ENCODE assay signal across 8 cellular contexts in the genomic region with DNA sequence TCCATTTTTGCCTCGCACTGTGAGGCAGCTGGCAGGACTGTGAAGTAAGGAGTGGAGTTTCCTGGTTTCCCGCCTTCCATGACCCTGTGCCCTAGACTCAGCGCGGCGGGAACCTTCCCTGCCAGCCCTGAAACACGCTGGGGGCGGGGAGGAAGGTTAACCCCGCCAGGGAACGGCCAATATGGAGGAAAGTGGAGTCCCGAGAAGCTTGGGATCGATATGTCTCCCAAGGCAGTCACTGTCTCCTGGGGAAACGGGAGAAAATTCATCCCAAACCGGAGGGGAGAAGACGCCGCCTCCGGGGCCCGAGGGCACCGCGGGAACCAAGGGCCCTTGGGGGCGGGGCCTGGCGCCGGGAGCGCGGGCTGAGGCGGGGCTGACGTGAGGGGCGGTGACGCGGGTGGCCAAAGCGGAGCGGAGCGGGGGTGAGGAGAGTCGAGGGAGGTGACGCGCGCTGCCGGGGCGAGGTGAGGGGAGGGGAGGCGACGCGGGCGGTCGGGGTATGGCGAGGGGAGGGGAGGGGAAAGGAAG. TPM values are rescaled to one million over a fixed set of nuclear protein-coding genes. Genes with fewer than 3 reads are reported as not detected.
DNase-seq lines count a peak whose midpoint lies in the region; ATAC-seq lines count a peak whose summit lies in the region.

A gene with protein sequence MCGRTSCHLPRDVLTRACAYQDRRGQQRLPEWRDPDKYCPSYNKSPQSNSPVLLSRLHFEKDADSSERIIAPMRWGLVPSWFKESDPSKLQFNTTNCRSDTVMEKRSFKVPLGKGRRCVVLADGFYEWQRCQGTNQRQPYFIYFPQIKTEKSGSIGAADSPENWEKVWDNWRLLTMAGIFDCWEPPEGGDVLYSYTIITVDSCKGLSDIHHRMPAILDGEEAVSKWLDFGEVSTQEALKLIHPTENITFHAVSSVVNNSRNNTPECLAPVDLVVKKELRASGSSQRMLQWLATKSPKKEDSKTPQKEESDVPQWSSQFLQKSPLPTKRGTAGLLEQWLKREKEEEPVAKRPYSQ (plus strand): TSS at position 432 of the 531 bp plus-strand sequence. CDS start 863 bp downstream, outside the sequence.

- no peaks in the 10 kb centered on the region for H3K27me3 Mint-ChIP-seq in activated CD4-positive, alpha-beta T cell treated with anti-CD3 and anti-CD28 coated beads, Interleukin-2, amount 10 ng/mL, durations not matched to agents 24 days and 14 days

- in situ Hi-C loops in ACHN (cut with HindIII; ENCODE audit: low pct_ligation_motif_present, low pct_unique_long_range_greater_than_20kb, low sequenced_read_pairs), result no loop called here

- DNase-seq in ACHN, result peak; percentile 89
- DNase-seq in GM19238 (ENCODE audit: insufficient read length, low spot score), result peak; percentile 68
- peak; percentile 84 for DNase-seq in NCI-H526 treated with DMSO at 0.1 percent for 48 hours (lab: John Stamatoyannopoulos, UW)
- DNase-seq in activated CD4-positive, alpha-beta T cell treated with anti-CD3 and anti-CD28 coated beads, Interleukin-2, amount 10 ng/mL, durations not matched to agents 24 days and 14 days, result peak; percentile 99
- peak; percentile 52 for DNase-seq in kidney glomerular epithelial cell (lab: John Stamatoyannopoulos, UW)
- peak; percentile 85 to 94 for DNase-seq in stimulated activated CD4-positive, alpha-beta T cell treated with anti-CD3 and anti-CD28 coated beads, Interleukin-15, amount 100 ng/mL, for 48 hours (ENCODE audit: low read depth in 2 of 2)

- H3K4me1 Mint-ChIP-seq in activated CD4-positive, alpha-beta T cell treated with anti-CD3 and anti-CD28 coated beads, Interleukin-2, amount 10 ng/mL, durations not matched to agents 24 days and 14 days, result peaks cover 43% of the 10 kb centered on the region

- intact Hi-C loops in activated CD4-positive, alpha-beta T cell treated with anti-CD3 and anti-CD28 coated beads, Interleukin-2, amount 10 ng/mL, durations not matched to agents 24 days and 14 days (cut with micrococcal nuclease), result loop anchor here (1.0 to 10.0 kb wide), 6 partner anchors 29 to 404 kb away; a partner anchor contains a TSS

- H3K36me3 Mint-ChIP-seq in activated CD4-positive, alpha-beta T cell treated with anti-CD3 and anti-CD28 coated beads, Interleukin-2, amount 10 ng/mL, durations not matched to agents 24 days and 14 days (ENCODE audit: low read depth), result peaks cover 63% of the 10 kb centered on the region

- H3K4me3 Mint-ChIP-seq in activated CD4-positive, alpha-beta T cell treated with anti-CD3 and anti-CD28 coated beads, Interleukin-2, amount 10 ng/mL, durations not matched to agents 24 days and 14 days, result peak within 1 kb of the TSS; percentile 99

- peak within 1 kb of the TSS; percentile 96 for H3K27ac Mint-ChIP-seq in activated CD4-positive, alpha-beta T cell treated with anti-CD3 and anti-CD28 coated beads, Interleukin-2, amount 10 ng/mL, durations not matched to agents 24 days and 14 days

- ATAC-seq in HG03460 (IDR thresholded peaks at IDR 0.05; ENCODE audit: unreplicated experiment), result peak; percentile 48

- H3K27ac ChIP-seq in cingulate gyrus (ENCODE audit: low read depth, low read length), result peak within 1 kb of the TSS; percentile 93

- no peaks in the 10 kb centered on the region for H3K9me3 Mint-ChIP-seq in activated CD4-positive, alpha-beta T cell treated with anti-CD3 and anti-CD28 coated beads, Interleukin-2, amount 10 ng/mL, durations not matched to agents 24 days and 14 days

RNA-seq across cellular contexts. Expression of the gene that starts here (rescaled TPM):
- 58.3 and 62.6 TPM in 2 replicates for total RNA-seq in activated CD4-positive, alpha-beta T cell treated with anti-CD3 and anti-CD28 coated beads, Interleukin-2, amount 10 ng/mL, durations not matched to agents 24 days and 14 days

Comparison
In these comparisons a context has a peak if more than half of its experiments do, and no peak if none do; other contexts are left out.
1. Peak in every context shown above with its lines: DNase-seq, ATAC-seq and H3K27ac ChIP-seq.